In the genomic region with DNA sequence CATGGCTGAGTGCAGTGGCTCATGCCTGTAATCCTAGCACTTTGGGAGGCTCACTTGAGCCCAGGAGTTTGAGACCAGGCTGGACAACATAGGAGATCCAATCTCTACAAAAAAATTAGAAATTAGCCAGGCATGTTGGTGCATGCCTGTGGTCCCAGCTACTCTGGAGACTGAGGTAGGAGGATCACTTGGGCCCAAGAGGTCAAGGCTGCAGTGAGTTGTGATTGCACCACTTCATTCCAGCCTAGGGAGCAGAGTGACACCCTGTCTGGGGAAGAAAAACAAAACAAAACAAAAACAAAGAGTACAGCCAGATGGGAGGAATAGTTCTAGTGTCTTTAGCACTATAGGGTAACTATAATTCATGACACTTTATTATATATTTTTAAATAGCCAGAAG, we compare ENCODE assay signal across 1 cellular context.
TF ChIP-seq lines count a peak whose summit lies in the region.

No MANE protein-coding gene starts in this region.

TF ChIP-seq in HepG2, 621 proteins besides CTCF, POLR2A, EP300 and RAD21 (continues in another document):
- TF ChIP-seq CEBPB (IDR thresholded peaks at IDR 0.05; ENCODE audit: borderline replicate concordance, low read depth, low read length) (peak; percentile 34; the same call in 1 of the 2 replicates), SIX1 (CRISPR knock-in tag; IDR thresholded peaks at IDR 0.05; ENCODE audit: borderline replicate concordance) (no peak), NCOR1 (IDR thresholded peaks at IDR 0.05; ENCODE audit: borderline replicate concordance, low read length) (no peak), NR2F1 (CRISPR knock-in tag; IDR thresholded peaks at IDR 0.05) (peak; percentile 58 to 61; a peak in 3 of 4 replicates), MYC (CRISPR knock-in tag; IDR thresholded peaks at IDR 0.05; ENCODE audit: borderline replicate concordance) (no peak), TEAD3 (CRISPR knock-in tag; optimal IDR thresholded peaks at IDR 0.05; ENCODE audit: borderline replicate concordance) (peak; percentile 62), MZF1 (CRISPR knock-in tag; IDR thresholded peaks at IDR 0.05; ENCODE audit: borderline replicate concordance) (no peak), SOX6 (IDR thresholded peaks at IDR 0.05) (no peak), SOX6 (CRISPR knock-in tag; IDR thresholded peaks at IDR 0.05) (peak; percentile 25; the same call in 1 of the 2 replicates), TP53 (CRISPR knock-in tag; conservative IDR thresholded peaks at IDR 0.05) (peak; percentile 92), REXO4 (CRISPR knock-in tag; IDR thresholded peaks at IDR 0.05; ENCODE audit: borderline replicate concordance) (no peak), MTA1 (CRISPR knock-in tag; IDR thresholded peaks at IDR 0.05; ENCODE audit: borderline replicate concordance) (no peak), FOXC1 (CRISPR knock-in tag; IDR thresholded peaks at IDR 0.05; ENCODE audit: borderline replicate concordance) (no peak), ZNF207 (IDR thresholded peaks at IDR 0.05; ENCODE audit: borderline replicate concordance) (no peak), ZNF530 (CRISPR knock-in tag; IDR thresholded peaks at IDR 0.05; ENCODE audit: low read depth) (no peak), CEBPG (CRISPR knock-in tag; IDR thresholded peaks at IDR 0.05) (peak; percentile 52; the same call in 1 of the 2 replicates), GATAD2A (CRISPR knock-in tag; IDR thresholded peaks at IDR 0.05) (peak; percentile 24; the same call in 1 of the 2 replicates), ZNF660 (CRISPR knock-in tag; IDR thresholded peaks at IDR 0.05; ENCODE audit: borderline replicate concordance, low read depth) (no peak), RARA (CRISPR knock-in tag; IDR thresholded peaks at IDR 0.05) (peak; percentile 46; the same call in 1 of the 2 replicates), SRSF4 (IDR thresholded peaks at IDR 0.05; ENCODE audit: low read depth, low read length, poor library complexity, severe bottlenecking) (no peak), HMG20A (CRISPR knock-in tag; IDR thresholded peaks at IDR 0.05; ENCODE audit: borderline replicate concordance) (peak; percentile 18; the same call in 1 of the 2 replicates), BORCS8-MEF2B (CRISPR knock-in tag; IDR thresholded peaks at IDR 0.05) (no peak), SATB2 (CRISPR knock-in tag; IDR thresholded peaks at IDR 0.05) (no peak), NR2F6 (IDR thresholded peaks at IDR 0.05) (peak; percentile 68), NR2F6 (CRISPR knock-in tag; IDR thresholded peaks at IDR 0.05) (peak; percentile 82), ZNF501 (CRISPR knock-in tag; IDR thresholded peaks at IDR 0.05) (no peak)
- TF ChIP-seq, protein P1, sequence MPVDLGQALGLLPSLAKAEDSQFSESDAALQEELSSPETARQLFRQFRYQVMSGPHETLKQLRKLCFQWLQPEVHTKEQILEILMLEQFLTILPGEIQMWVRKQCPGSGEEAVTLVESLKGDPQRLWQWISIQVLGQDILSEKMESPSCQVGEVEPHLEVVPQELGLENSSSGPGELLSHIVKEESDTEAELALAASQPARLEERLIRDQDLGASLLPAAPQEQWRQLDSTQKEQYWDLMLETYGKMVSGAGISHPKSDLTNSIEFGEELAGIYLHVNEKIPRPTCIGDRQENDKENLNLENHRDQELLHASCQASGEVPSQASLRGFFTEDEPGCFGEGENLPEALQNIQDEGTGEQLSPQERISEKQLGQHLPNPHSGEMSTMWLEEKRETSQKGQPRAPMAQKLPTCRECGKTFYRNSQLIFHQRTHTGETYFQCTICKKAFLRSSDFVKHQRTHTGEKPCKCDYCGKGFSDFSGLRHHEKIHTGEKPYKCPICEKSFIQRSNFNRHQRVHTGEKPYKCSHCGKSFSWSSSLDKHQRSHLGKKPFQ (CRISPR knock-in tag; IDR thresholded peaks at IDR 0.05; ENCODE audit: insufficient replicate concordance) = no peak
- TF ChIP-seq, protein P2, sequence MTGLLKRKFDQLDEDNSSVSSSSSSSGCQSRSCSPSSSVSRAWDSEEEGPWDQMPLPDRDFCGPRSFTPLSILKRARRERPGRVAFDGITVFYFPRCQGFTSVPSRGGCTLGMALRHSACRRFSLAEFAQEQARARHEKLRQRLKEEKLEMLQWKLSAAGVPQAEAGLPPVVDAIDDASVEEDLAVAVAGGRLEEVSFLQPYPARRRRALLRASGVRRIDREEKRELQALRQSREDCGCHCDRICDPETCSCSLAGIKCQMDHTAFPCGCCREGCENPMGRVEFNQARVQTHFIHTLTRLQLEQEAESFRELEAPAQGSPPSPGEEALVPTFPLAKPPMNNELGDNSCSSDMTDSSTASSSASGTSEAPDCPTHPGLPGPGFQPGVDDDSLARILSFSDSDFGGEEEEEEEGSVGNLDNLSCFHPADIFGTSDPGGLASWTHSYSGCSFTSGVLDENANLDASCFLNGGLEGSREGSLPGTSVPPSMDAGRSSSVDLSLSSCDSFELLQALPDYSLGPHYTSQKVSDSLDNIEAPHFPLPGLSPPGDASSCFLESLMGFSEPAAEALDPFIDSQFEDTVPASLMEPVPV (CRISPR knock-in tag; IDR thresholded peaks at IDR 0.05) = no peak
- TF ChIP-seq, protein P3, sequence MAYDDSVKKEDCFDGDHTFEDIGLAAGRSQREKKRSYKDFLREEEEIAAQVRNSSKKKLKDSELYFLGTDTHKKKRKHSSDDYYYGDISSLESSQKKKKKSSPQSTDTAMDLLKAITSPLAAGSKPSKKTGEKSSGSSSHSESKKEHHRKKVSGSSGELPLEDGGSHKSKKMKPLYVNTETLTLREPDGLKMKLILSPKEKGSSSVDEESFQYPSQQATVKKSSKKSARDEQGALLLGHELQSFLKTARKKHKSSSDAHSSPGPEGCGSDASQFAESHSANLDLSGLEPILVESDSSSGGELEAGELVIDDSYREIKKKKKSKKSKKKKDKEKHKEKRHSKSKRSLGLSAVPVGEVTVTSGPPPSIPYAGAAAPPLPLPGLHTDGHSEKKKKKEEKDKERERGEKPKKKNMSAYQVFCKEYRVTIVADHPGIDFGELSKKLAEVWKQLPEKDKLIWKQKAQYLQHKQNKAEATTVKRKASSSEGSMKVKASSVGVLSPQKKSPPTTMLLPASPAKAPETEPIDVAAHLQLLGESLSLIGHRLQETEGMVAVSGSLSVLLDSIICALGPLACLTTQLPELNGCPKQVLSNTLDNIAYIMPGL (CRISPR knock-in tag; IDR thresholded peaks at IDR 0.05; ENCODE audit: borderline replicate concordance in 1 of 2, low read depth in 1 of 2) = no peak
- TF ChIP-seq, protein P4, sequence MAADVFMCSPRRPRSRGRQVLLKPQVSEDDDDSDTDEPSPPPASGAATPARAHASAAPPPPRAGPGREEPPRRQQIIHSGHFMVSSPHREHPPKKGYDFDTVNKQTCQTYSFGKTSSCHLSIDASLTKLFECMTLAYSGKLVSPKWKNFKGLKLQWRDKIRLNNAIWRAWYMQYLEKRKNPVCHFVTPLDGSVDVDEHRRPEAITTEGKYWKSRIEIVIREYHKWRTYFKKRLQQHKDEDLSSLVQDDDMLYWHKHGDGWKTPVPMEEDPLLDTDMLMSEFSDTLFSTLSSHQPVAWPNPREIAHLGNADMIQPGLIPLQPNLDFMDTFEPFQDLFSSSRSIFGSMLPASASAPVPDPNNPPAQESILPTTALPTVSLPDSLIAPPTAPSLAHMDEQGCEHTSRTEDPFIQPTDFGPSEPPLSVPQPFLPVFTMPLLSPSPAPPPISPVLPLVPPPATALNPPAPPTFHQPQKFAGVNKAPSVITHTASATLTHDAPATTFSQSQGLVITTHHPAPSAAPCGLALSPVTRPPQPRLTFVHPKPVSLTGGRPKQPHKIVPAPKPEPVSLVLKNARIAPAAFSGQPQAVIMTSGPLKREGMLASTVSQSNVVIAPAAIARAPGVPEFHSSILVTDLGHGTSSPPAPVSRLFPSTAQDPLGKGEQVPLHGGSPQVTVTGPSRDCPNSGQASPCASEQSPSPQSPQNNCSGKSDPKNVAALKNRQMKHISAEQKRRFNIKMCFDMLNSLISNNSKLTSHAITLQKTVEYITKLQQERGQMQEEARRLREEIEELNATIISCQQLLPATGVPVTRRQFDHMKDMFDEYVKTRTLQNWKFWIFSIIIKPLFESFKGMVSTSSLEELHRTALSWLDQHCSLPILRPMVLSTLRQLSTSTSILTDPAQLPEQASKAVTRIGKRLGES (CRISPR knock-in tag; IDR thresholded peaks at IDR 0.05; ENCODE audit: borderline replicate concordance) = no peak
- TF ChIP-seq, protein P5, sequence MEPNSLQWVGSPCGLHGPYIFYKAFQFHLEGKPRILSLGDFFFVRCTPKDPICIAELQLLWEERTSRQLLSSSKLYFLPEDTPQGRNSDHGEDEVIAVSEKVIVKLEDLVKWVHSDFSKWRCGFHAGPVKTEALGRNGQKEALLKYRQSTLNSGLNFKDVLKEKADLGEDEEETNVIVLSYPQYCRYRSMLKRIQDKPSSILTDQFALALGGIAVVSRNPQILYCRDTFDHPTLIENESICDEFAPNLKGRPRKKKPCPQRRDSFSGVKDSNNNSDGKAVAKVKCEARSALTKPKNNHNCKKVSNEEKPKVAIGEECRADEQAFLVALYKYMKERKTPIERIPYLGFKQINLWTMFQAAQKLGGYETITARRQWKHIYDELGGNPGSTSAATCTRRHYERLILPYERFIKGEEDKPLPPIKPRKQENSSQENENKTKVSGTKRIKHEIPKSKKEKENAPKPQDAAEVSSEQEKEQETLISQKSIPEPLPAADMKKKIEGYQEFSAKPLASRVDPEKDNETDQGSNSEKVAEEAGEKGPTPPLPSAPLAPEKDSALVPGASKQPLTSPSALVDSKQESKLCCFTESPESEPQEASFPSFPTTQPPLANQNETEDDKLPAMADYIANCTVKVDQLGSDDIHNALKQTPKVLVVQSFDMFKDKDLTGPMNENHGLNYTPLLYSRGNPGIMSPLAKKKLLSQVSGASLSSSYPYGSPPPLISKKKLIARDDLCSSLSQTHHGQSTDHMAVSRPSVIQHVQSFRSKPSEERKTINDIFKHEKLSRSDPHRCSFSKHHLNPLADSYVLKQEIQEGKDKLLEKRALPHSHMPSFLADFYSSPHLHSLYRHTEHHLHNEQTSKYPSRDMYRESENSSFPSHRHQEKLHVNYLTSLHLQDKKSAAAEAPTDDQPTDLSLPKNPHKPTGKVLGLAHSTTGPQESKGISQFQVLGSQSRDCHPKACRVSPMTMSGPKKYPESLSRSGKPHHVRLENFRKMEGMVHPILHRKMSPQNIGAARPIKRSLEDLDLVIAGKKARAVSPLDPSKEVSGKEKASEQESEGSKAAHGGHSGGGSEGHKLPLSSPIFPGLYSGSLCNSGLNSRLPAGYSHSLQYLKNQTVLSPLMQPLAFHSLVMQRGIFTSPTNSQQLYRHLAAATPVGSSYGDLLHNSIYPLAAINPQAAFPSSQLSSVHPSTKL (CRISPR knock-in tag; IDR thresholded peaks at IDR 0.05) = 0 out of 2 replicates have a peak, but pooled peaks have one; percentile 21
- TF ChIP-seq, protein P6, sequence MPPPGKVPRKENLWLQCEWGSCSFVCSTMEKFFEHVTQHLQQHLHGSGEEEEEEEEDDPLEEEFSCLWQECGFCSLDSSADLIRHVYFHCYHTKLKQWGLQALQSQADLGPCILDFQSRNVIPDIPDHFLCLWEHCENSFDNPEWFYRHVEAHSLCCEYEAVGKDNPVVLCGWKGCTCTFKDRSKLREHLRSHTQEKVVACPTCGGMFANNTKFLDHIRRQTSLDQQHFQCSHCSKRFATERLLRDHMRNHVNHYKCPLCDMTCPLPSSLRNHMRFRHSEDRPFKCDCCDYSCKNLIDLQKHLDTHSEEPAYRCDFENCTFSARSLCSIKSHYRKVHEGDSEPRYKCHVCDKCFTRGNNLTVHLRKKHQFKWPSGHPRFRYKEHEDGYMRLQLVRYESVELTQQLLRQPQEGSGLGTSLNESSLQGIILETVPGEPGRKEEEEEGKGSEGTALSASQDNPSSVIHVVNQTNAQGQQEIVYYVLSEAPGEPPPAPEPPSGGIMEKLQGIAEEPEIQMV (CRISPR knock-in tag; IDR thresholded peaks at IDR 0.05; ENCODE audit: low read depth) = no peak
- TF ChIP-seq, protein P7, sequence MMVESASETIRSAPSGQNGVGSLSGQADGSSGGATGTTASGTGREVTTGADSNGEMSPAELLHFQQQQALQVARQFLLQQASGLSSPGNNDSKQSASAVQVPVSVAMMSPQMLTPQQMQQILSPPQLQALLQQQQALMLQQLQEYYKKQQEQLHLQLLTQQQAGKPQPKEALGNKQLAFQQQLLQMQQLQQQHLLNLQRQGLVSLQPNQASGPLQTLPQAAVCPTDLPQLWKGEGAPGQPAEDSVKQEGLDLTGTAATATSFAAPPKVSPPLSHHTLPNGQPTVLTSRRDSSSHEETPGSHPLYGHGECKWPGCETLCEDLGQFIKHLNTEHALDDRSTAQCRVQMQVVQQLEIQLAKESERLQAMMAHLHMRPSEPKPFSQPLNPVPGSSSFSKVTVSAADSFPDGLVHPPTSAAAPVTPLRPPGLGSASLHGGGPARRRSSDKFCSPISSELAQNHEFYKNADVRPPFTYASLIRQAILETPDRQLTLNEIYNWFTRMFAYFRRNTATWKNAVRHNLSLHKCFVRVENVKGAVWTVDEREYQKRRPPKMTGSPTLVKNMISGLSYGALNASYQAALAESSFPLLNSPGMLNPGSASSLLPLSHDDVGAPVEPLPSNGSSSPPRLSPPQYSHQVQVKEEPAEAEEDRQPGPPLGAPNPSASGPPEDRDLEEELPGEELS (CRISPR knock-in tag; IDR thresholded peaks at IDR 0.05) = peak; percentile 48; the same call in 1 of the 2 replicates
- TF ChIP-seq, protein P8, sequence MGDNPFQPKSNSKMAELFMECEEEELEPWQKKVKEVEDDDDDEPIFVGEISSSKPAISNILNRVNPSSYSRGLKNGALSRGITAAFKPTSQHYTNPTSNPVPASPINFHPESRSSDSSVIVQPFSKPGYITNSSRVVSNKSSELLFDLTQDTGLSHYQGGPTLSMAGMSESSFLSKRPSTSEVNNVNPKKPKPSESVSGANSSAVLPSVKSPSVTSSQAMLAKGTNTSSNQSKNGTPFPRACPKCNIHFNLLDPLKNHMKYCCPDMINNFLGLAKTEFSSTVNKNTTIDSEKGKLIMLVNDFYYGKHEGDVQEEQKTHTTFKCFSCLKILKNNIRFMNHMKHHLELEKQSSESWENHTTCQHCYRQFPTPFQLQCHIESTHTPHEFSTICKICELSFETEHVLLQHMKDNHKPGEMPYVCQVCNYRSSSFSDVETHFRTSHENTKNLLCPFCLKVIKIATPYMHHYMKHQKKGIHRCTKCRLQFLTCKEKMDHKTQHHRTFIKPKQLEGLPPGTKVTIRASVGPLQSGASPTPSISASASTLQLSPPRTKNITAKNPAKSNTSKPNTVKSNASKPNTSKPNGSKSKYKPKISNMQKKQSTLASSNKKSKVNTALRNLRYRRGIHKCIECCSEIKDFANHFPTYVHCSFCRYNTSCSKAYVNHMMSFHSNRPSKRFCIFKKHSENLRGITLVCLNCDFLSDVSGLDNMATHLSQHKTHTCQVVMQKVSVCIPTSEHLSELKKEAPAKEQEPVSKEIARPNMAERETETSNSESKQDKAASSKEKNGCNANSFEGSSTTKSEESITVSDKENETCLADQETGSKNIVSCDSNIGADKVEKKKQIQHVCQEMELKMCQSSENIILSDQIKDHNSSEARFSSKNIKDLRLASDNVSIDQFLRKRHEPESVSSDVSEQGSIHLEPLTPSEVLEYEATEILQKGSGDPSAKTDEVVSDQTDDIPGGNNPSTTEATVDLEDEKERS (CRISPR knock-in tag; IDR thresholded peaks at IDR 0.05) = no peak
- TF ChIP-seq, protein P9, sequence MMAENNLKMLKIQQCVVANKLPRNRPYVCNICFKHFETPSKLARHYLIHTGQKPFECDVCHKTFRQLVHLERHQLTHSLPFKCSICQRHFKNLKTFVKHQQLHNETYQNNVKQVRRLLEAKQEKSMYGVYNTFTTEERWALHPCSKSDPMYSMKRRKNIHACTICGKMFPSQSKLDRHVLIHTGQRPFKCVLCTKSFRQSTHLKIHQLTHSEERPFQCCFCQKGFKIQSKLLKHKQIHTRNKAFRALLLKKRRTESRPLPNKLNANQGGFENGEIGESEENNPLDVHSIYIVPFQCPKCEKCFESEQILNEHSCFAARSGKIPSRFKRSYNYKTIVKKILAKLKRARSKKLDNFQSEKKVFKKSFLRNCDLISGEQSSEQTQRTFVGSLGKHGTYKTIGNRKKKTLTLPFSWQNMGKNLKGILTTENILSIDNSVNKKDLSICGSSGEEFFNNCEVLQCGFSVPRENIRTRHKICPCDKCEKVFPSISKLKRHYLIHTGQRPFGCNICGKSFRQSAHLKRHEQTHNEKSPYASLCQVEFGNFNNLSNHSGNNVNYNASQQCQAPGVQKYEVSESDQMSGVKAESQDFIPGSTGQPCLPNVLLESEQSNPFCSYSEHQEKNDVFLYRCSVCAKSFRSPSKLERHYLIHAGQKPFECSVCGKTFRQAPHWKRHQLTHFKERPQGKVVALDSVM (CRISPR knock-in tag; IDR thresholded peaks at IDR 0.05) = peak; percentile 69
